In the genomic region with DNA sequence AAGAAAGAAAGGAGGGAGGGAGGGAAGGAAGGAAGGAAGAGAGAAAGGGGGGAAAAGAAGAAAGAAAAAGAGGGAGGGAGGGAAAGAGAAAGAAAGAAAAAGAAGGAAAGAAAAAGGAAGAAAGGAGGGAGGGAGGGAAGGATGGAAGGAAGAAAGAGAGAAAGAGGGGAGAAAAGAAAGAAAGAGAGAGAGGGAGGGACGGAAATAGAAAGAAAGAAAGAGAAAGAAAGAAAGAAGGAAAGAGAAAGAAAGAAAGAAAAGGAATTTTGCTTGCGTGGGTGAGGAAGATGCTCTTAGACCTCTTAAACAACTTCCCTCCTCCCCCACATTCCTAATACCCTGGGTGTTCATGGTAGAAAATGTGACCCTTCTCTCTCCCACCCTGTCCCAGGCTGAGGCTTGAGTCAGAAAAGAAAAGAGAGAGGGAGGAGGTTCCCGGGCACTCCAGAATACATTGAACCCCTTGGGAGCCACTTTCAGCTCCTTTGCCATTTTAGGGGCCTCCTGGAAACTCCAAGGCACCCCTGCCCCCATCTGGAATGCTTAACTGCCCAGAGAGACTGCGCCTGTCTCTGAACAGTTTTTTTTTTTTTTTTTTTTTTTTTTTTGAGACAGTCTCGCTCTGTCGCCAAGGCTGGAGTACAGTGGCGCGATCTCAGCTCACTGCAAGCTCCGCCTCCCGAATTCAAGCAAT, we compare ENCODE assay signal across 12 cellular contexts. TPM values are rescaled to one million over a fixed set of nuclear protein-coding genes. Genes with fewer than 3 reads are reported as not detected.
DNase-seq lines count a peak whose midpoint lies in the region; ATAC-seq and TF ChIP-seq lines count a peak whose summit lies in the region.
"Had no signal": no experiment of that assay in that cellular context is flagged by ENCODE, and none has a peak within 500 bp of the region (broad histone marks: within the 10 kb centered on the region; RNA-seq: fewer than 3 reads in every experiment).

No MANE protein-coding gene starts in this region.

- POLR2A ChIA-PET in Panc1 (lab: Charles Lee), result interaction anchor here (0.6 kb wide), 1 partner anchor 38 kb away, joined by 3 read pairs; a partner anchor contains a TSS

- ATAC-seq in Panc1, result no peak
- no peak for ATAC-seq in GM21515 (IDR thresholded peaks at IDR 0.05; ENCODE audit: unreplicated experiment)
- ATAC-seq in HG02798 (IDR thresholded peaks at IDR 0.05; ENCODE audit: poor library complexity, unreplicated experiment), result no peak
- ATAC-seq in HG03280 (IDR thresholded peaks at IDR 0.05; ENCODE audit: unreplicated experiment), result no peak

- H3K9me3 ChIP-seq in ES-I3 (ENCODE audit: control insufficient read depth, insufficient read depth, low read length) (no peaks in the 10 kb centered on the region), Panc1 (ENCODE audit: control insufficient read depth, insufficient read depth, low read depth, low read length) (no peaks in the 10 kb centered on the region)
- H3K9me3 ChIP-seq: esophagus squamous epithelium had no signal

- no TSS peak for BruUV-seq in Panc1 (replicated peaks; lab: Mats Ljungman, UMichigan)

- H3K27ac ChIP-seq in Panc1 (ENCODE audit: low read length), result 0 out of 2 replicates have a peak overlapping the region, but pooled peaks have one; percentile 18
- H3K27ac ChIP-seq: esophagus squamous epithelium had no signal

- peak overlapping the region; percentile 6 to 34; a peak in 3 of 4 replicates for H3K4me3 ChIP-seq in Panc1 (ENCODE audit: low read depth in 2 of 2, low read length in 2 of 2)

- no peaks in the 10 kb centered on the region for H3K36me3 ChIP-seq in ES-I3 (ENCODE audit: insufficient read depth, low read length)
- no peaks in the 10 kb centered on the region for H3K36me3 ChIP-seq in Panc1 (ENCODE audit: control insufficient read depth, insufficient read depth, low read length)
- H3K36me3 ChIP-seq: esophagus squamous epithelium had no signal

- H3K4me1 ChIP-seq in ES-I3 (ENCODE audit: insufficient read depth, low read length) (no peaks in the 10 kb centered on the region), Panc1 (ENCODE audit: control insufficient read depth, insufficient read depth, low read length) (0 out of 2 replicates have a peak, but pooled peaks cover 4% of the 10 kb centered on the region)

- no peak for TF ChIP-seq CTCF in Panc1 (IDR thresholded peaks at IDR 0.05)

- H3K9ac ChIP-seq in ES-I3 (ENCODE audit: low read depth, low read length), result peak overlapping the region; percentile 31; the same call in 1 of the 2 replicates

- CTCF ChIA-PET in Panc1 (lab: Charles Lee), result interaction anchor here (0.5 to 1.0 kb wide), 4 partner anchors 9 to 247 kb away, joined by 3 to 5 read pairs (median 5); a partner anchor contains a TSS

- no peak for DNase-seq in Panc1 (ENCODE audit: low read depth, low spot score)
- DNase-seq in fibroblast of peridontal ligament (ENCODE audit: extremely low read depth), result peak; percentile 12
- peak; percentile 24 for DNase-seq in renal cortical epithelial cell (ENCODE audit: low read depth)
- no peak for DNase-seq in cortex of kidney (lab: John Stamatoyannopoulos, UW)
- DNase-seq: EL; esophagus squamous epithelium; NCI-H187 treated with DMSO at 0.1 percent for 48 hours; stimulated activated naive CD4-positive, alpha-beta T cell had no signal

- no peaks in the 10 kb centered on the region for H3K27me3 ChIP-seq in Panc1 (ENCODE audit: control insufficient read depth, insufficient read depth, low read length)

- in situ Hi-C loops in Panc1 (cut with HindIII; ENCODE audit: low pct_unique_long_range_greater_than_20kb, low sequenced_read_pairs), result no loop called here

- intact Hi-C loops in Panc1 (cut with micrococcal nuclease; ENCODE audit: unreplicated experiment), result loop anchor here (10.0 kb wide), 1 partner anchor 103 kb away; no protein-coding TSS in a partner anchor

RNA-seq across cellular contexts. Expression of a gene that starts 9.2 kb away (rescaled TPM):
- total RNA-seq in Panc1 (2021; ENCODE audit: unreplicated experiment) (1.2 TPM), renal cortical epithelial cell (0.45 and 1.0 TPM in 2 replicates)
- 1.5 TPM for polyA plus RNA-seq in Panc1 (2012; ENCODE audit: insufficient read length)

RNA-seq across cellular contexts. Expression of a gene that starts 11.7 kb away (rescaled TPM):
- total RNA-seq in Panc1 (2021; ENCODE audit: unreplicated experiment) (46.6 TPM), renal cortical epithelial cell (17.2 and 34.9 TPM in 2 replicates)
- 208 TPM for polyA plus RNA-seq in Panc1 (2012; ENCODE audit: insufficient read length)

RNA-seq across cellular contexts. Expression of a gene that starts 31.0 kb away (rescaled TPM):
- total RNA-seq in Panc1 (2021; ENCODE audit: unreplicated experiment) (1,096 TPM), renal cortical epithelial cell (140 and 177 TPM in 2 replicates)
- 1,277 TPM for polyA plus RNA-seq in Panc1 (2012; ENCODE audit: insufficient read length)

RNA-seq across cellular contexts. Expression of a gene that starts 31.1 kb away (rescaled TPM):
- total RNA-seq in Panc1 (2021; ENCODE audit: unreplicated experiment), result 36.8 TPM
- polyA plus RNA-seq in Panc1 (2012; ENCODE audit: insufficient read length), result 38.3 TPM
- total RNA-seq in renal cortical epithelial cell, result 7.2 and 21.5 TPM in 2 replicates

RNA-seq across cellular contexts. Expression of a gene that starts 37.9 kb away (rescaled TPM):
- total RNA-seq in Panc1 (2021; ENCODE audit: unreplicated experiment), result 135 TPM
- 395 TPM for polyA plus RNA-seq in Panc1 (2012; ENCODE audit: insufficient read length)
- total RNA-seq in renal cortical epithelial cell, result 29.3 and 151 TPM in 2 replicates

Comparison
In these comparisons a context has a peak if more than half of its experiments do, and no peak if none do; other contexts are left out.
1. DNase-seq: peak in fibroblast of peridontal ligament (single experiment) and renal cortical epithelial cell (single experiment); none in Panc1 (single experiment) and cortex of kidney (single experiment).